7 cellular contexts compared by ENCODE assay signal in genomic region chr2:231947112-231947511, GRCh38. TPM values are rescaled to one million over a fixed set of nuclear protein-coding genes. Genes with fewer than 3 reads are reported as not detected.
"Had no signal": no experiment of that assay in that cellular context is flagged by ENCODE, and none has a peak within 500 bp of the region (broad histone marks: within the 10 kb centered on the region; RNA-seq: fewer than 3 reads in every experiment).

No MANE protein-coding gene starts in this region.

RNA-seq across cellular contexts. Expression of gene NPPC, which starts 20.9 kb away (rescaled TPM):
- total RNA-seq: suprapubic skin, testis, thoracic aorta, thyroid gland, tibial nerve, upper lobe of left lung, upper lobe of right lung had no signal
